In genomic region chr1:101238041-101238515, GRCh38 we compare ENCODE assay signal across 8 cellular contexts. TPM values are rescaled to one million over a fixed set of nuclear protein-coding genes. Genes with fewer than 3 reads are reported as not detected.
DNase-seq lines count a peak whose midpoint lies in the region; ATAC-seq and TF ChIP-seq lines count a peak whose summit lies in the region.

No MANE protein-coding gene starts in this region.

- no peak overlapping the region for H2AFZ ChIP-seq in osteoblast (ENCODE audit: low read length)

- TF ChIP-seq CTCF in osteoblast (IDR thresholded peaks at IDR 0.05; ENCODE audit: extremely low read depth, low read depth, low read length), result no peak
- TF ChIP-seq CTCF in lower leg skin (IDR thresholded peaks at IDR 0.05), result no peak

- TF ChIP-seq POLR2A in lower leg skin (IDR thresholded peaks at IDR 0.05) (no peak), erythroblast (IDR thresholded peaks at IDR 0.05; ENCODE audit: low read length) (no peak)

- intact Hi-C loops in posterior cingulate gyrus (cut with DNase I) (loop anchor here (5.0 to 10.0 kb wide), 3 partner anchors 101 to 316 kb away; partner anchors contain the start of gene DPH5), lower leg skin (cut with DNase I; ENCODE audit: low total_unique reads) (no loop called here)

- peaks cover 15% of the 10 kb centered on the region for H3K4me1 ChIP-seq in HAP-1
- H3K4me1 ChIP-seq in ectodermal cell (ENCODE audit: control insufficient read depth, insufficient read depth, low read length), result peaks cover 9% of the 10 kb centered on the region
- H3K4me1 ChIP-seq in osteoblast (ENCODE audit: insufficient read depth, low read length), result peaks cover 19% of the 10 kb centered on the region

- peaks cover 7% of the 10 kb centered on the region for H3K36me3 ChIP-seq in HAP-1 (replicated peaks)
- H3K36me3 ChIP-seq in ectodermal cell (ENCODE audit: control insufficient read depth, insufficient read depth, low read length), result peaks cover 11% of the 10 kb centered on the region
- peaks cover 9% of the 10 kb centered on the region for H3K36me3 ChIP-seq in osteoblast (ENCODE audit: insufficient read depth, low read length)

- in situ Hi-C loops in HAP-1 (cut with MboI; ENCODE audit: low sequenced_read_pairs), result loop anchor here (10.0 kb wide), 1 partner anchor 213 kb away; the partner anchor contains the start of gene DPH5

- H3K9me3 ChIP-seq in HAP-1, result no peaks in the 10 kb centered on the region
- H3K9me3 ChIP-seq in ectodermal cell (ENCODE audit: control insufficient read depth, low read length), result no peaks in the 10 kb centered on the region
- no peaks in the 10 kb centered on the region for H3K9me3 ChIP-seq in osteoblast (ENCODE audit: low read depth, low read length)

- 11 to 14% methylated on average over 12 to 13 of the region's 13 CpGs for WGBS in ectodermal cell, 2 experiments
- WGBS in lower leg skin, 2 donors, result 13 to 18% methylated on average over 12 to 13 of the region's 13 CpGs

- no peaks in the 10 kb centered on the region for H3K79me2 ChIP-seq in osteoblast (ENCODE audit: insufficient read depth, low read length)

- peak in 1 of 2 experiments; percentile 57 for DNase-seq in HAP-1 (ENCODE audit: low spot score in 2 of 2)
- peak; percentile 35 for DNase-seq in activated CD4-positive, CD25-positive, alpha-beta regulatory T cell treated with anti-CD3 and anti-CD28 coated beads, Interleukin-2, amount 50 U/mL, for 72 hours
- no peak for DNase-seq in osteoblast (ENCODE audit: insufficient read length, low spot score, missing footprints)
- no peak for DNase-seq in posterior cingulate gyrus
- DNase-seq in lower leg skin (ENCODE audit: low spot score in 2 of 2), result no peak
- no peak for DNase-seq in erythroblast (lab: John Stamatoyannopoulos, UW)

- peak overlapping the region; percentile 99 for H3K4me2 ChIP-seq in osteoblast (ENCODE audit: insufficient read depth, low read length)

- H3K27ac ChIP-seq in ectodermal cell (ENCODE audit: insufficient read depth, low read depth, low read length, poor library complexity, severe bottlenecking), result no peak overlapping the region
- H3K27ac ChIP-seq in osteoblast (ENCODE audit: low read depth, low read length), result peak overlapping the region; percentile 51

- H3K27me3 ChIP-seq in HAP-1 (ENCODE audit: low read depth) (no peaks in the 10 kb centered on the region), ectodermal cell (ENCODE audit: control insufficient read depth, insufficient read depth, low read length, poor library complexity, severe bottlenecking) (peaks cover 29% of the 10 kb centered on the region), osteoblast (ENCODE audit: insufficient read depth, low read length) (no peaks in the 10 kb centered on the region)

- H4K20me1 ChIP-seq in osteoblast (ENCODE audit: insufficient read depth, low read length), result peaks cover 4% of the 10 kb centered on the region

- H3K4me3 ChIP-seq in HAP-1 (peak overlapping the region; percentile 58), ectodermal cell (ENCODE audit: insufficient read depth, low read depth, low read length) (peak overlapping the region; percentile 63), osteoblast (ENCODE audit: insufficient read depth, low read length) (peak overlapping the region; percentile 85), lower leg skin (ENCODE audit: low read depth, poor library complexity, severe bottlenecking) (no peak overlapping the region)

- no peak for ATAC-seq in HG03520 (IDR thresholded peaks at IDR 0.05; ENCODE audit: unreplicated experiment)

RNA-seq across cellular contexts. Expression of gene S1PR1, which starts 1.3 kb away (rescaled TPM):
- 10.5 TPM for polyA plus RNA-seq in ectodermal cell (2013, experiment 1 of 4)
- polyA plus RNA-seq in ectodermal cell (2013, experiment 2 of 4), result 14.8 TPM
- polyA plus RNA-seq in ectodermal cell (2013, experiment 3 of 4), result 13.2 TPM
- polyA plus RNA-seq in ectodermal cell (2013, experiment 4 of 4), result 13.9 TPM
- 25.7 and 27.1 TPM in 2 replicates for total RNA-seq in osteoblast
- 10 to 100 TPM; 19.3 to 62.5 (median 27.7) TPM for total RNA-seq in lower leg skin
